20 cellular contexts compared by ENCODE assay signal in genomic region chr2:99763764-99764163, GRCh38.
A peak's percentile ranks its signal among the peaks of the same experiment; 100 is the strongest.
DNase-seq lines count a peak whose midpoint lies in the region; ATAC-seq, FAIRE-seq and TF ChIP-seq lines count a peak whose summit lies in the region.
"Had no signal": no experiment of that assay in that cellular context is flagged by ENCODE, and none has a peak within 500 bp of the region (broad histone marks: within the 10 kb centered on the region; RNA-seq: fewer than 3 reads in every experiment).

No MANE protein-coding gene starts in this region.

- H3K4me2 ChIP-seq in IMR-90 (ENCODE audit: low read depth, low read length): no peak overlapping the region
- H3K4me2 ChIP-seq: BLaER1 had no signal

- H3K4me1 ChIP-seq in IMR-90 (ENCODE audit: control insufficient read depth, insufficient read depth, low read length) (no peaks in the 10 kb centered on the region), right lobe of liver (peaks cover 0 to 3% (median 0%) of the 10 kb centered on the region in 4 donors), pancreas (no peaks in the 10 kb centered on the region)
- H3K4me1 ChIP-seq: BLaER1 had no signal

- no peak overlapping the region for H2AFZ ChIP-seq in IMR-90 (replicated peaks; ENCODE audit: low read length, poor library complexity)

- FAIRE-seq in GM12891 (lab: Jason Lieb, UNC) (no peak), pancreas (lab: Jason Lieb, UNC) (no peak)
- FAIRE-seq: HTR-8/SVneo had no signal

- H3K9ac ChIP-seq in IMR-90 (ENCODE audit: low read depth, low read length): no peak overlapping the region
- H3K9ac ChIP-seq: BLaER1 had no signal

- no peak overlapping the region for H3K4me3 Mint-ChIP-seq in activated B cell treated with CpG ODN at 0.5 μM for 24 hours
- H3K4me3 Mint-ChIP-seq: CD14-positive monocyte; CD4-positive, alpha-beta memory T cell; HFFc6 had no signal

- no peaks in the 10 kb centered on the region for H4K20me1 ChIP-seq in IMR-90 (ENCODE audit: insufficient read depth, low read length)
- H4K20me1 ChIP-seq: BLaER1 had no signal

- BruUV-seq in IMR-90 (replicated peaks; lab: Mats Ljungman, UMichigan): no TSS peak

- ATAC-seq in IMR-90 (ENCODE audit: low read depth): no peak
- ATAC-seq in activated B cell treated with CpG ODN at 0.5 μM for 24 hours (ENCODE audit: low read depth): no peak
- ATAC-seq in right lobe of liver: peak in 3 of 4 donors; percentile 44 to 88 (median 54)
- ATAC-seq in GM18511 (IDR thresholded peaks at IDR 0.05; ENCODE audit: unreplicated experiment): no peak
- no peak for ATAC-seq in pancreas
- ATAC-seq: HCT116 had no signal

- in situ Hi-C loops in IMR-90 (cut with MboI; ENCODE audit: low sequenced_read_pairs): no loop called here

- no peak overlapping the region for H2BK5ac ChIP-seq in IMR-90 (ENCODE audit: low read depth, low read length, poor library complexity, severe bottlenecking)

- CTCF ChIA-PET in IMR-90 (lab: Yijun Ruan, JAX): interaction anchor here (1.3 kb wide), 1 partner anchor 204 kb away, joined by 3 read pairs; no protein-coding TSS in a partner anchor
- CTCF ChIA-PET in activated B cell treated with CpG ODN at 0.5 μM for 24 hours (lab: Charles Lee): no interaction called here

- no peak overlapping the region; the same call in 1 of the 2 replicates for H4K5ac ChIP-seq in IMR-90 (ENCODE audit: low read depth, low read length)

- 0 out of 2 replicates have a peak overlapping the region, but pooled peaks have one; percentile 25 for H3K23ac ChIP-seq in IMR-90 (ENCODE audit: low read depth, low read length)

- TF ChIP-seq CTCF in IMR-90 (conservative IDR thresholded peaks at IDR 0.05; ENCODE audit: low read depth, low read length) (no peak), activated B cell treated with CpG ODN at 0.5 μM for 24 hours (IDR thresholded peaks at IDR 0.05) (no peak), right lobe of liver (IDR thresholded peaks at IDR 0.05) (no peak), pancreas (IDR thresholded peaks at IDR 0.05) (no peak)

- peaks cover 2% of the 10 kb centered on the region; the same call in 1 of the 2 replicates for H3K9me1 ChIP-seq in IMR-90 (ENCODE audit: insufficient read depth, low read length)

- H4K8ac ChIP-seq in IMR-90 (ENCODE audit: low read depth in 2 of 2, low read length in 2 of 2): no peak overlapping the region

- POLR2A ChIA-PET in IMR-90 (lab: Charles Lee; ENCODE audit: unreplicated experiment) (no interaction called here), activated B cell treated with CpG ODN at 0.5 μM for 24 hours (lab: Charles Lee) (no interaction called here)

- TF ChIP-seq RAD21 in IMR-90 (IDR thresholded peaks at IDR 0.05; ENCODE audit: low read length): no peak

- WGBS in IMR-90 (ENCODE audit: extremely low coverage in 2 of 2, insufficient read length in 1 of 2), 2 experiments: 85% methylated on average over 6 of the region's 6 CpGs; no CpG with 5 or more reads in 1 of the 2 experiments
- WGBS in right lobe of liver (ENCODE audit: insufficient coverage, low coverage, low lambda C conversion rate, missing lambda C conversion rate): 46% methylated on average over 6 of the region's 6 CpGs
- 72 to 74% methylated on average over 6 of the region's 6 CpGs for WGBS in pancreas, 2 donors

- peaks cover 0 to 8% of the 10 kb centered on the region in 2 experiments; a peak in 1 of 4 replicates for H3K79me1 ChIP-seq in IMR-90 (ENCODE audit: low read depth in 1 of 2, low read length in 2 of 2)

- no peak overlapping the region for H2BK120ac ChIP-seq in IMR-90 (ENCODE audit: low read depth, low read length)

- H3K9me3 Mint-ChIP-seq in activated B cell treated with CpG ODN at 0.5 μM for 24 hours: no peaks in the 10 kb centered on the region

- H3K4me1 Mint-ChIP-seq in activated B cell treated with CpG ODN at 0.5 μM for 24 hours: peaks cover 12% of the 10 kb centered on the region
- H3K4me1 Mint-ChIP-seq: CD4-positive, alpha-beta memory T cell had no signal

- H3K14ac ChIP-seq in IMR-90 (replicated peaks; ENCODE audit: low read depth, low read length): no peak overlapping the region

- TF ChIP-seq POLR2A in GM12891 (IDR thresholded peaks at IDR 0.05; ENCODE audit: low read depth, low read length): no peak
- no peak for TF ChIP-seq POLR2A in IMR-90 (IDR thresholded peaks at IDR 0.05; ENCODE audit: low read depth, low read length)
- no peak for TF ChIP-seq POLR2A in right lobe of liver (IDR thresholded peaks at IDR 0.05)

- no peak overlapping the region for H2BK20ac ChIP-seq in IMR-90 (ENCODE audit: low read depth, low read length)

- H3K27ac Mint-ChIP-seq in activated B cell treated with CpG ODN at 0.5 μM for 24 hours: peak overlapping the region; percentile 56
- H3K27ac Mint-ChIP-seq: CD14-positive monocyte; CD4-positive, alpha-beta memory T cell; HFFc6 had no signal

- H3K27ac ChIP-seq in IMR-90 (ENCODE audit: insufficient read depth, low read length): no peak overlapping the region
- H3K27ac ChIP-seq in right lobe of liver: no peak overlapping the region
- H3K27ac ChIP-seq in pancreas: no peak overlapping the region
- H3K27ac ChIP-seq: BLaER1 had no signal

- H3K4ac ChIP-seq in IMR-90 (ENCODE audit: low read depth, low read length): peak overlapping the region; percentile 24; the same call in 1 of the 2 replicates

- dilution Hi-C loops in IMR-90 (cut with HindIII; ENCODE audit: low sequenced_read_pairs, unreplicated experiment): no loop called here

- H3K18ac ChIP-seq in IMR-90 (ENCODE audit: low read depth, low read length): no peak overlapping the region

- no peak overlapping the region for H3K56ac ChIP-seq in IMR-90 (ENCODE audit: extremely low read depth, insufficient read depth, low read length)

- H3K4me3 ChIP-seq in IMR-90 (ENCODE audit: insufficient read depth, low read depth, low read length): no peak overlapping the region
- no peak overlapping the region for H3K4me3 ChIP-seq in right lobe of liver
- no peak overlapping the region for H3K4me3 ChIP-seq in pancreas
- H3K4me3 ChIP-seq: BLaER1 had no signal

- peaks cover 56% of the 10 kb centered on the region for H3K36me3 Mint-ChIP-seq in activated B cell treated with CpG ODN at 0.5 μM for 24 hours (ENCODE audit: low read depth)
- H3K36me3 Mint-ChIP-seq: CD4-positive, alpha-beta memory T cell had no signal

- H3K27me3 Mint-ChIP-seq in activated B cell treated with CpG ODN at 0.5 μM for 24 hours: no peaks in the 10 kb centered on the region
- H3K27me3 Mint-ChIP-seq: CD4-positive, alpha-beta memory T cell had no signal

- intact Hi-C loops in IMR-90 (cut with micrococcal nuclease) (no loop called here), activated B cell treated with CpG ODN at 0.5 μM for 24 hours (cut with micrococcal nuclease) (no loop called here), right lobe of liver (cut with DNase I) (no loop called here), head of caudate nucleus (cut with DNase I) (no loop called here), pancreas (cut with DNase I) (no loop called here)

- H4K91ac ChIP-seq in IMR-90 (ENCODE audit: insufficient read depth, low read depth, low read length): 0 out of 2 replicates have a peak overlapping the region, but pooled peaks have one; percentile 9

- no peak overlapping the region for H2AK5ac ChIP-seq in IMR-90 (ENCODE audit: low read depth, low read length)

- H3K27me3 ChIP-seq in IMR-90 (ENCODE audit: control insufficient read depth, insufficient read depth, low read length) (no peaks in the 10 kb centered on the region), right lobe of liver (no peaks in the 10 kb centered on the region), pancreas (no peaks in the 10 kb centered on the region)
- H3K27me3 ChIP-seq: BLaER1 had no signal

- no peaks in the 10 kb centered on the region for H3K9me3 ChIP-seq in IMR-90 (ENCODE audit: control insufficient read depth, insufficient read depth, low read length)
- no peaks in the 10 kb centered on the region for H3K9me3 ChIP-seq in right lobe of liver
- H3K9me3 ChIP-seq in pancreas: no peaks in the 10 kb centered on the region

- DNase-seq in GM12891 (ENCODE audit: insufficient read length, low spot score) (no peak), IMR-90 (no peak), activated B cell treated with CpG ODN at 0.5 μM for 24 hours (no peak), right lobe of liver (no peak), head of caudate nucleus (no peak), GM19238 (ENCODE audit: insufficient read length, low spot score) (no peak), pancreas (no peak)
- DNase-seq: 8988T; CD4-positive, alpha-beta memory T cell; DMS153; DMS79; GDM1; GOT3; H7; HFFc6 had no signal

- H3K36me3 ChIP-seq in IMR-90 (ENCODE audit: control insufficient read depth, insufficient read depth, low read length): 0 out of 2 replicates have a peak, but pooled peaks cover 3% of the 10 kb centered on the region
- no peaks in the 10 kb centered on the region for H3K36me3 ChIP-seq in right lobe of liver
- H3K36me3 ChIP-seq in pancreas: no peaks in the 10 kb centered on the region
- H3K36me3 ChIP-seq: BLaER1 had no signal

- no peak overlapping the region for H2BK15ac ChIP-seq in IMR-90 (ENCODE audit: low read depth, low read length)

- H2AK9ac ChIP-seq in IMR-90 (replicated peaks; ENCODE audit: low read depth, low read length, poor library complexity): no peak overlapping the region

TF ChIP-seq in GM12891, 5 proteins besides CTCF, POLR2A, EP300 and RAD21:
- TF ChIP-seq SPI1 (IDR thresholded peaks at IDR 0.05; ENCODE audit: low read depth, low read length) (0 out of 2 replicates have a peak, but pooled peaks have one; percentile 4), PAX5 (IDR thresholded peaks at IDR 0.05; ENCODE audit: insufficient read depth, low read length, severe bottlenecking) (no peak), POLR2AphosphoS5 (IDR thresholded peaks at IDR 0.05; ENCODE audit: low read depth, low read length) (no peak)

TF ChIP-seq in IMR-90, 13 proteins besides CTCF, POLR2A, EP300 and RAD21 (continues in another document):
- TF ChIP-seq MXI1 (IDR thresholded peaks at IDR 0.05; ENCODE audit: borderline replicate concordance, low read depth, low read length) (no peak), BHLHE40 (IDR thresholded peaks at IDR 0.05; ENCODE audit: low read depth, low read length) (no peak), FOS (IDR thresholded peaks at IDR 0.05; ENCODE audit: low read depth, low read length) (no peak), MAZ (IDR thresholded peaks at IDR 0.05; ENCODE audit: borderline replicate concordance, low read depth, low read length) (no peak), CHD1 (IDR thresholded peaks at IDR 0.05; ENCODE audit: low read depth, low read length) (no peak), SMC3 (IDR thresholded peaks at IDR 0.05; ENCODE audit: low read depth, low read length) (no peak), RCOR1 (IDR thresholded peaks at IDR 0.05; ENCODE audit: insufficient replicate concordance, low read length) (no peak), ELK1 (IDR thresholded peaks at IDR 0.05; ENCODE audit: borderline replicate concordance, low read depth, low read length) (no peak)

Comparison
In these comparisons a context has a peak if more than half of its experiments do, and no peak if none do; other contexts are left out.
1. ATAC-seq: peak in right lobe of liver (3 of 4); none in IMR-90 (single experiment), activated B cell treated with CpG ODN at 0.5 μM for 24 hours (single experiment), GM18511 (single experiment) and pancreas (0 of 4).